In genomic region chr2:206085742-206086445, GRCh38 we compare ENCODE assay signal across 1 cellular context.
TF ChIP-seq lines count a peak whose summit lies in the region.

TSS of gene INO80D (minus strand) at chr2:206086174. CDS start at chr2:206063016, 23,158 bp downstream.

TF ChIP-seq in HepG2, 621 proteins besides CTCF, POLR2A, EP300 and RAD21 (continued from another document and continues in another):
- TF ChIP-seq ZHX2 (IDR thresholded peaks at IDR 0.05; ENCODE audit: low read depth) (no peak), ZHX2 (CRISPR knock-in tag; IDR thresholded peaks at IDR 0.05; ENCODE audit: borderline replicate concordance) (no peak), TRIM24 (CRISPR knock-in tag; IDR thresholded peaks at IDR 0.05) (no peak), ZNF614 (CRISPR knock-in tag; IDR thresholded peaks at IDR 0.05; ENCODE audit: borderline replicate concordance) (no peak; the same call in 1 of the 2 replicates), ZMYM3 (CRISPR knock-in tag; IDR thresholded peaks at IDR 0.05) (peak; percentile 51; the same call in 1 of the 2 replicates), ATAD3A (CRISPR knock-in tag; IDR thresholded peaks at IDR 0.05) (no peak), ARHGAP35 (CRISPR knock-in tag; IDR thresholded peaks at IDR 0.05; ENCODE audit: borderline replicate concordance) (no peak), ZNF451 (CRISPR knock-in tag; IDR thresholded peaks at IDR 0.05) (no peak), HNF4A (CRISPR knock-in tag; IDR thresholded peaks at IDR 0.05) (peak; percentile 45), ZNF552 (CRISPR knock-in tag; IDR thresholded peaks at IDR 0.05; ENCODE audit: borderline replicate concordance) (no peak), BRCA1 (CRISPR knock-in tag; IDR thresholded peaks at IDR 0.05) (no peak; the same call in 1 of the 2 replicates), HNF4G (IDR thresholded peaks at IDR 0.05; ENCODE audit: borderline replicate concordance, low read depth, low read length) (0 out of 2 replicates have a peak, but pooled peaks have one; percentile 8), HNF4G (CRISPR knock-in tag; IDR thresholded peaks at IDR 0.05; ENCODE audit: borderline replicate concordance, low read depth) (no peak), ZNF17 (CRISPR knock-in tag; IDR thresholded peaks at IDR 0.05) (no peak), ETV5 (CRISPR knock-in tag; IDR thresholded peaks at IDR 0.05; ENCODE audit: borderline replicate concordance) (0 out of 2 replicates have a peak, but pooled peaks have one; percentile 13), ZNF510 (CRISPR knock-in tag; IDR thresholded peaks at IDR 0.05; ENCODE audit: low read depth) (peak; percentile 76; the same call in 1 of the 2 replicates)
- TF ChIP-seq, protein P1, sequence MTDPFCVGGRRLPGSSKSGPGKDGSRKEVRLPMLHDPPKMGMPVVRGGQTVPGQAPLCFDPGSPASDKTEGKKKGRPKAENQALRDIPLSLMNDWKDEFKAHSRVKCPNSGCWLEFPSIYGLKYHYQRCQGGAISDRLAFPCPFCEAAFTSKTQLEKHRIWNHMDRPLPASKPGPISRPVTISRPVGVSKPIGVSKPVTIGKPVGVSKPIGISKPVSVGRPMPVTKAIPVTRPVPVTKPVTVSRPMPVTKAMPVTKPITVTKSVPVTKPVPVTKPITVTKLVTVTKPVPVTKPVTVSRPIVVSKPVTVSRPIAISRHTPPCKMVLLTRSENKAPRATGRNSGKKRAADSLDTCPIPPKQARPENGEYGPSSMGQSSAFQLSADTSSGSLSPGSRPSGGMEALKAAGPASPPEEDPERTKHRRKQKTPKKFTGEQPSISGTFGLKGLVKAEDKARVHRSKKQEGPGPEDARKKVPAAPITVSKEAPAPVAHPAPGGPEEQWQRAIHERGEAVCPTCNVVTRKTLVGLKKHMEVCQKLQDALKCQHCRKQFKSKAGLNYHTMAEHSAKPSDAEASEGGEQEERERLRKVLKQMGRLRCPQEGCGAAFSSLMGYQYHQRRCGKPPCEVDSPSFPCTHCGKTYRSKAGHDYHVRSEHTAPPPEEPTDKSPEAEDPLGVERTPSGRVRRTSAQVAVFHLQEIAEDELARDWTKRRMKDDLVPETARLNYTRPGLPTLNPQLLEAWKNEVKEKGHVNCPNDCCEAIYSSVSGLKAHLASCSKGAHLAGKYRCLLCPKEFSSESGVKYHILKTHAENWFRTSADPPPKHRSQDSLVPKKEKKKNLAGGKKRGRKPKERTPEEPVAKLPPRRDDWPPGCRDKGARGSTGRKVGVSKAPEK (CRISPR knock-in tag; IDR thresholded peaks at IDR 0.05; ENCODE audit: borderline replicate concordance), result 0 out of 2 replicates have a peak, but pooled peaks have one; percentile 48
- TF ChIP-seq, protein P2, sequence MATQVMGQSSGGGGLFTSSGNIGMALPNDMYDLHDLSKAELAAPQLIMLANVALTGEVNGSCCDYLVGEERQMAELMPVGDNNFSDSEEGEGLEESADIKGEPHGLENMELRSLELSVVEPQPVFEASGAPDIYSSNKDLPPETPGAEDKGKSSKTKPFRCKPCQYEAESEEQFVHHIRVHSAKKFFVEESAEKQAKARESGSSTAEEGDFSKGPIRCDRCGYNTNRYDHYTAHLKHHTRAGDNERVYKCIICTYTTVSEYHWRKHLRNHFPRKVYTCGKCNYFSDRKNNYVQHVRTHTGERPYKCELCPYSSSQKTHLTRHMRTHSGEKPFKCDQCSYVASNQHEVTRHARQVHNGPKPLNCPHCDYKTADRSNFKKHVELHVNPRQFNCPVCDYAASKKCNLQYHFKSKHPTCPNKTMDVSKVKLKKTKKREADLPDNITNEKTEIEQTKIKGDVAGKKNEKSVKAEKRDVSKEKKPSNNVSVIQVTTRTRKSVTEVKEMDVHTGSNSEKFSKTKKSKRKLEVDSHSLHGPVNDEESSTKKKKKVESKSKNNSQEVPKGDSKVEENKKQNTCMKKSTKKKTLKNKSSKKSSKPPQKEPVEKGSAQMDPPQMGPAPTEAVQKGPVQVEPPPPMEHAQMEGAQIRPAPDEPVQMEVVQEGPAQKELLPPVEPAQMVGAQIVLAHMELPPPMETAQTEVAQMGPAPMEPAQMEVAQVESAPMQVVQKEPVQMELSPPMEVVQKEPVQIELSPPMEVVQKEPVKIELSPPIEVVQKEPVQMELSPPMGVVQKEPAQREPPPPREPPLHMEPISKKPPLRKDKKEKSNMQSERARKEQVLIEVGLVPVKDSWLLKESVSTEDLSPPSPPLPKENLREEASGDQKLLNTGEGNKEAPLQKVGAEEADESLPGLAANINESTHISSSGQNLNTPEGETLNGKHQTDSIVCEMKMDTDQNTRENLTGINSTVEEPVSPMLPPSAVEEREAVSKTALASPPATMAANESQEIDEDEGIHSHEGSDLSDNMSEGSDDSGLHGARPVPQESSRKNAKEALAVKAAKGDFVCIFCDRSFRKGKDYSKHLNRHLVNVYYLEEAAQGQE (IDR thresholded peaks at IDR 0.05; ENCODE audit: borderline replicate concordance in 1 of 2, low read depth in 1 of 2, low read length in 2 of 2), result peak in 1 of 2 experiments; percentile 56; a peak in 2 of 4 replicates
- TF ChIP-seq, protein P3, sequence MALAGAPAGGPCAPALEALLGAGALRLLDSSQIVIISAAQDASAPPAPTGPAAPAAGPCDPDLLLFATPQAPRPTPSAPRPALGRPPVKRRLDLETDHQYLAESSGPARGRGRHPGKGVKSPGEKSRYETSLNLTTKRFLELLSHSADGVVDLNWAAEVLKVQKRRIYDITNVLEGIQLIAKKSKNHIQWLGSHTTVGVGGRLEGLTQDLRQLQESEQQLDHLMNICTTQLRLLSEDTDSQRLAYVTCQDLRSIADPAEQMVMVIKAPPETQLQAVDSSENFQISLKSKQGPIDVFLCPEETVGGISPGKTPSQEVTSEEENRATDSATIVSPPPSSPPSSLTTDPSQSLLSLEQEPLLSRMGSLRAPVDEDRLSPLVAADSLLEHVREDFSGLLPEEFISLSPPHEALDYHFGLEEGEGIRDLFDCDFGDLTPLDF (CRISPR knock-in tag; IDR thresholded peaks at IDR 0.05), result 0 out of 2 replicates have a peak, but pooled peaks have one; percentile 29
- TF ChIP-seq, protein P4, sequence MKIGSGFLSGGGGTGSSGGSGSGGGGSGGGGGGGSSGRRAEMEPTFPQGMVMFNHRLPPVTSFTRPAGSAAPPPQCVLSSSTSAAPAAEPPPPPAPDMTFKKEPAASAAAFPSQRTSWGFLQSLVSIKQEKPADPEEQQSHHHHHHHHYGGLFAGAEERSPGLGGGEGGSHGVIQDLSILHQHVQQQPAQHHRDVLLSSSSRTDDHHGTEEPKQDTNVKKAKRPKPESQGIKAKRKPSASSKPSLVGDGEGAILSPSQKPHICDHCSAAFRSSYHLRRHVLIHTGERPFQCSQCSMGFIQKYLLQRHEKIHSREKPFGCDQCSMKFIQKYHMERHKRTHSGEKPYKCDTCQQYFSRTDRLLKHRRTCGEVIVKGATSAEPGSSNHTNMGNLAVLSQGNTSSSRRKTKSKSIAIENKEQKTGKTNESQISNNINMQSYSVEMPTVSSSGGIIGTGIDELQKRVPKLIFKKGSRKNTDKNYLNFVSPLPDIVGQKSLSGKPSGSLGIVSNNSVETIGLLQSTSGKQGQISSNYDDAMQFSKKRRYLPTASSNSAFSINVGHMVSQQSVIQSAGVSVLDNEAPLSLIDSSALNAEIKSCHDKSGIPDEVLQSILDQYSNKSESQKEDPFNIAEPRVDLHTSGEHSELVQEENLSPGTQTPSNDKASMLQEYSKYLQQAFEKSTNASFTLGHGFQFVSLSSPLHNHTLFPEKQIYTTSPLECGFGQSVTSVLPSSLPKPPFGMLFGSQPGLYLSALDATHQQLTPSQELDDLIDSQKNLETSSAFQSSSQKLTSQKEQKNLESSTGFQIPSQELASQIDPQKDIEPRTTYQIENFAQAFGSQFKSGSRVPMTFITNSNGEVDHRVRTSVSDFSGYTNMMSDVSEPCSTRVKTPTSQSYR (CRISPR knock-in tag; IDR thresholded peaks at IDR 0.05; ENCODE audit: borderline replicate concordance), result peak; percentile 25; the same call in 1 of the 2 replicates
- TF ChIP-seq, protein P5, sequence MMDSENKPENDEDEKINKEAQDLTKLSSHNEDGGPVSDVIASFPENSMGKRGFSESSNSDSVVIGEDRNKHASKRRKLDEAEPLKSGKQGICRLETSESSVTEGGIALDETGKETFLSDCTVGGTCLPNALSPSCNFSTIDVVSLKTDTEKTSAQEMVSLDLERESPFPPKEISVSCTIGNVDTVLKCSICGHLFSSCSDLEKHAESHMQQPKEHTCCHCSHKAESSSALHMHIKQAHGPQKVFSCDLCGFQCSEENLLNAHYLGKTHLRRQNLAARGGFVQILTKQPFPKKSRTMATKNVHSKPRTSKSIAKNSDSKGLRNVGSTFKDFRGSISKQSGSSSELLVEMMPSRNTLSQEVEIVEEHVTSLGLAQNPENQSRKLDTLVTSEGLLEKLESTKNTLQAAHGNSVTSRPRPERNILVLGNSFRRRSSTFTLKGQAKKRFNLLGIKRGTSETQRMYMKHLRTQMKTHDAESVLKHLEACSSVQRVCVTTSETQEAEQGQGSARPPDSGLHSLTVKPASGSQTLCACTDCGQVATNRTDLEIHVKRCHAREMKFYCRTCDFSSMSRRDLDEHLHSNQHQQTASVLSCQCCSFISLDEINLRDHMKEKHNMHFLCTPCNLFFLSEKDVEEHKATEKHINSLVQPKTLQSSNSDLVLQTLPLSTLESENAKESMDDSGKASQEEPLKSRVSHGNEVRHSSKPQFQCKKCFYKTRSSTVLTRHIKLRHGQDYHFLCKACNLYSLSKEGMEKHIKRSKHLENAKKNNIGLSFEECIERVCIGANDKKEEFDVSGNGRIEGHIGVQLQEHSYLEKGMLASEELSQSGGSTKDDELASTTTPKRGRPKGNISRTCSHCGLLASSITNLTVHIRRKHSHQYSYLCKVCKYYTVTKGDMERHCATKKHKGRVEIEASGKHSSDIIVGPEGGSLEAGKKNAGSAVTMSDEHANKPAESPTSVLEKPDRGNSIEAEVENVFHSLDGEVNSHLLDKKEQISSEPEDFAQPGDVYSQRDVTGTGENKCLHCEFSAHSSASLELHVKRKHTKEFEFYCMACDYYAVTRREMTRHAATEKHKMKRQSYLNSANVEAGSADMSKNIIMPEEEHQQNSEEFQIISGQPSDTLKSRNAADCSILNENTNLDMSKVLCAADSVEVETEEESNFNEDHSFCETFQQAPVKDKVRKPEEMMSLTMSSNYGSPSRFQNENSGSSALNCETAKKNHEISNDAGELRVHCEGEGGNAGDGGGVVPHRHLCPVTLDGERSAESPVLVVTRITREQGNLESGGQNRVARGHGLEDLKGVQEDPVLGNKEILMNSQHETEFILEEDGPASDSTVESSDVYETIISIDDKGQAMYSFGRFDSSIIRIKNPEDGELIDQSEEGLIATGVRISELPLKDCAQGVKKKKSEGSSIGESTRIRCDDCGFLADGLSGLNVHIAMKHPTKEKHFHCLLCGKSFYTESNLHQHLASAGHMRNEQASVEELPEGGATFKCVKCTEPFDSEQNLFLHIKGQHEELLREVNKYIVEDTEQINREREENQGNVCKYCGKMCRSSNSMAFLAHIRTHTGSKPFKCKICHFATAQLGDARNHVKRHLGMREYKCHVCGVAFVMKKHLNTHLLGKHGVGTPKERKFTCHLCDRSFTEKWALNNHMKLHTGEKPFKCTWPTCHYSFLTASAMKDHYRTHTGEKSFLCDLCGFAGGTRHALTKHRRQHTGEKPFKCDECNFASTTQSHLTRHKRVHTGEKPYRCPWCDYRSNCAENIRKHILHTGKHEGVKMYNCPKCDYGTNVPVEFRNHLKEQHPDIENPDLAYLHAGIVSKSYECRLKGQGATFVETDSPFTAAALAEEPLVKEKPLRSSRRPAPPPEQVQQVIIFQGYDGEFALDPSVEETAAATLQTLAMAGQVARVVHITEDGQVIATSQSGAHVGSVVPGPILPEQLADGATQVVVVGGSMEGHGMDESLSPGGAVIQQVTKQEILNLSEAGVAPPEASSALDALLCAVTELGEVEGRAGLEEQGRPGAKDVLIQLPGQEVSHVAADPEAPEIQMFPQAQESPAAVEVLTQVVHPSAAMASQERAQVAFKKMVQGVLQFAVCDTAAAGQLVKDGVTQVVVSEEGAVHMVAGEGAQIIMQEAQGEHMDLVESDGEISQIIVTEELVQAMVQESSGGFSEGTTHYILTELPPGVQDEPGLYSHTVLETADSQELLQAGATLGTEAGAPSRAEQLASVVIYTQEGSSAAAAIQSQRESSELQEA (CRISPR knock-in tag; IDR thresholded peaks at IDR 0.05; ENCODE audit: not compliant biosample characterization), result no peak
- TF ChIP-seq, protein P6, sequence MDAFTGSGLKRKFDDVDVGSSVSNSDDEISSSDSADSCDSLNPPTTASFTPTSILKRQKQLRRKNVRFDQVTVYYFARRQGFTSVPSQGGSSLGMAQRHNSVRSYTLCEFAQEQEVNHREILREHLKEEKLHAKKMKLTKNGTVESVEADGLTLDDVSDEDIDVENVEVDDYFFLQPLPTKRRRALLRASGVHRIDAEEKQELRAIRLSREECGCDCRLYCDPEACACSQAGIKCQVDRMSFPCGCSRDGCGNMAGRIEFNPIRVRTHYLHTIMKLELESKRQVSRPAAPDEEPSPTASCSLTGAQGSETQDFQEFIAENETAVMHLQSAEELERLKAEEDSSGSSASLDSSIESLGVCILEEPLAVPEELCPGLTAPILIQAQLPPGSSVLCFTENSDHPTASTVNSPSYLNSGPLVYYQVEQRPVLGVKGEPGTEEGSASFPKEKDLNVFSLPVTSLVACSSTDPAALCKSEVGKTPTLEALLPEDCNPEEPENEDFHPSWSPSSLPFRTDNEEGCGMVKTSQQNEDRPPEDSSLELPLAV (CRISPR knock-in tag; conservative IDR thresholded peaks at IDR 0.05; ENCODE audit: low read depth), result no peak
